In genomic region chr2:189783927-189784867, GRCh38 we compare ENCODE assay signal across 1 cellular context.
TF ChIP-seq lines count a peak whose summit lies in the region.

ORMDL1 (minus strand) TSS chr2:189784339; CDS start chr2:189782595, 1,744 bp downstream.
PMS1 (plus strand) TSS chr2:189784450; CDS start chr2:189791810, 7,360 bp downstream.

TF ChIP-seq in HepG2, 621 proteins besides CTCF, POLR2A, EP300 and RAD21 (continues in another document):
- TF ChIP-seq ZNF503 (CRISPR knock-in tag; IDR thresholded peaks at IDR 0.05) (peak; percentile 83), ZNF343 (CRISPR knock-in tag; IDR thresholded peaks at IDR 0.05) (peak; percentile 95; the same call in 1 of the 2 replicates), RARA (CRISPR knock-in tag; IDR thresholded peaks at IDR 0.05) (0 out of 2 replicates have a peak, but pooled peaks have one; percentile 2), ZNF292 (CRISPR knock-in tag; IDR thresholded peaks at IDR 0.05; ENCODE audit: borderline replicate concordance, low read depth) (peak; percentile 87; the same call in 1 of the 2 replicates), HIVEP1 (CRISPR knock-in tag; IDR thresholded peaks at IDR 0.05) (peak; percentile 96), NCOA2 (CRISPR knock-in tag; IDR thresholded peaks at IDR 0.05) (no peak; the same call in 1 of the 2 replicates), U2AF2 (IDR thresholded peaks at IDR 0.05; ENCODE audit: low read depth, low read length) (peak; percentile 79; the same call in 1 of the 2 replicates), ZSCAN31 (CRISPR knock-in tag; IDR thresholded peaks at IDR 0.05; ENCODE audit: low read depth) (peak; percentile 98), ZBTB40 (IDR thresholded peaks at IDR 0.05) (no peak), ZBTB40 (CRISPR knock-in tag; IDR thresholded peaks at IDR 0.05) (peak; percentile 87), BCL3 (CRISPR knock-in tag; IDR thresholded peaks at IDR 0.05) (peak; percentile 99), RNF2 (conservative IDR thresholded peaks at IDR 0.05; ENCODE audit: low read depth) (peak; percentile 95), TOPORS (CRISPR knock-in tag; IDR thresholded peaks at IDR 0.05) (peak; percentile 99), ZNF644 (CRISPR knock-in tag; IDR thresholded peaks at IDR 0.05; ENCODE audit: low read depth) (no peak), EHMT2 (IDR thresholded peaks at IDR 0.05; ENCODE audit: borderline replicate concordance, low read depth, low read length) (no peak), HNRNPUL1 (IDR thresholded peaks at IDR 0.05; ENCODE audit: low read depth, low read length) (peak; percentile 80), ZNF563 (CRISPR knock-in tag; IDR thresholded peaks at IDR 0.05) (peak; percentile 97), ZNF205 (CRISPR knock-in tag; IDR thresholded peaks at IDR 0.05) (peak; percentile 85), SYNCRIP (IDR thresholded peaks at IDR 0.05; ENCODE audit: insufficient read depth, low read depth, low read length) (no peak), FOXA3 (CRISPR knock-in tag; IDR thresholded peaks at IDR 0.05) (peak; percentile 57; the same call in 1 of the 2 replicates), SKIL (CRISPR knock-in tag; IDR thresholded peaks at IDR 0.05; ENCODE audit: borderline replicate concordance) (peak; percentile 49; the same call in 1 of the 2 replicates), KLF6 (CRISPR knock-in tag; IDR thresholded peaks at IDR 0.05) (no peak; the same call in 1 of the 2 replicates), NBN (conservative IDR thresholded peaks at IDR 0.05) (no peak), ZNF235 (CRISPR knock-in tag; IDR thresholded peaks at IDR 0.05; ENCODE audit: borderline replicate concordance) (peak; percentile 93; the same call in 1 of the 2 replicates), FOXP1 (IDR thresholded peaks at IDR 0.05) (no peak), FOXP1 (CRISPR knock-in tag; IDR thresholded peaks at IDR 0.05) (no peak; the same call in 1 of the 2 replicates), BCLAF1 (IDR thresholded peaks at IDR 0.05) (no peak), MAFK (conservative IDR thresholded peaks at IDR 0.05 in 1 of 2, IDR thresholded peaks at IDR 0.05 in 1 of 2; ENCODE audit: low read length in 2 of 2) (no peak), ZFP37 (CRISPR knock-in tag; IDR thresholded peaks at IDR 0.05; ENCODE audit: borderline replicate concordance) (peak; percentile 83; the same call in 1 of the 2 replicates), DZIP1 (CRISPR knock-in tag; IDR thresholded peaks at IDR 0.05) (peak; percentile 21; the same call in 1 of the 2 replicates), NKX3-1 (CRISPR knock-in tag; IDR thresholded peaks at IDR 0.05) (peak; percentile 73), ZNF44 (CRISPR knock-in tag; IDR thresholded peaks at IDR 0.05) (peak; percentile 98), ATAD3A (CRISPR knock-in tag; IDR thresholded peaks at IDR 0.05) (no peak), HNF4A (CRISPR knock-in tag; IDR thresholded peaks at IDR 0.05) (peak; percentile 65), CENPBD1 (CRISPR knock-in tag; IDR thresholded peaks at IDR 0.05; ENCODE audit: borderline replicate concordance, low read depth) (no peak), SRSF4 (IDR thresholded peaks at IDR 0.05; ENCODE audit: low read depth, low read length, poor library complexity, severe bottlenecking) (no peak), SP140L (CRISPR knock-in tag; IDR thresholded peaks at IDR 0.05; ENCODE audit: borderline replicate concordance) (no peak; the same call in 1 of the 2 replicates), DR1 (CRISPR knock-in tag; IDR thresholded peaks at IDR 0.05) (peak; percentile 88; the same call in 1 of the 2 replicates), CC2D1A (CRISPR knock-in tag; IDR thresholded peaks at IDR 0.05) (no peak)
